In the genomic region with DNA sequence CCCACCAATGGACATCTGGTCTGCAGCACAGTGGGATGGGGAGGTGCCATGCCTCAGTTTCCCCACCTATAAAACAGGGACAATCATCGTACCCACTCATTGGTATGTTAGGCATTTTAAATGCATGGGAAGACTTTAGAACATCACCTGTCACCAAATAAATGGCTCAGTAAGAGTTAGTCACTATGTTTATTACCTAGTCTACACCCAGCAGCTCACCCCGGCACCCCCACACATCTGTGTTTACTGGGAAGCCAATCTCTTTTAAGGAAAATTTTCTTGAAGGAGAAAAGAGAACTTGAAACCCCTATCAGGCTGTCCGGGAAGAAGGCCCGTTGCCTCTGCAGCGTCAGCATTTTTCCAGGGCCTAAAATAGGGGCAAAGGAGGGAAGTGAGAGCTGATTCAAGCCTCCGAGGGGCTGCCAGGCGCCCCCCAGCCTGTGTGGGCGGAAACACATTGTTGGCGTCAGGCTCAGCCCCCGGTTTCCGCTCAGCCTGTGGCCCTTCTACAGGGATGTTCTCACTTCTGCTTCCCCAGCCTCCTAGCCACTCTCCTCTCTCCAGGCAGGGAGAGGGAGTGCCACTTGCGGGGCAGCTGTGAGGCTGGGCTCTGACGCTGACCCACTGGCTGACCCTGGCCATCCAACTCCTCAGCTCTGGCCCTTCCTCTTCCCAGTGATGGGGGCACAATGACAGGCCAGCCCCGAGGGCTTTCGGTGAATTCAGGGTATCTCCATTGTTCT, we compare ENCODE assay signal across 9 cellular contexts. TPM values are rescaled to one million over a fixed set of nuclear protein-coding genes. Genes with fewer than 3 reads are reported as not detected.
A peak's percentile ranks its signal among the peaks of the same experiment; 100 is the strongest.
DNase-seq lines count a peak whose midpoint lies in the region; ATAC-seq lines count a peak whose summit lies in the region.
"Had no signal": no experiment of that assay in that cellular context is flagged by ENCODE, and none has a peak within 500 bp of the region (broad histone marks: within the 10 kb centered on the region; RNA-seq: fewer than 3 reads in every experiment).

No MANE protein-coding gene starts in this region.

- ATAC-seq in GM18502 (IDR thresholded peaks at IDR 0.05; ENCODE audit: poor library complexity, unreplicated experiment): peak; percentile 95
- peak; percentile 77 for ATAC-seq in HG02642 (IDR thresholded peaks at IDR 0.05; ENCODE audit: poor library complexity, unreplicated experiment)
- peak; percentile 80 to 86 for ATAC-seq in left cardiac atrium
- ATAC-seq in stimulated activated effector memory CD8-positive, alpha-beta T cell treated with anti-CD3 and anti-CD28 coated beads, Interleukin-12 subunit alpha, Interleukin-12 subunit beta, amount 100 ng/mL, for 72 hours: peak; percentile 43
- no peak for ATAC-seq in HG03469 (IDR thresholded peaks at IDR 0.05; ENCODE audit: unreplicated experiment)

- H3K36me3 Mint-ChIP-seq in stimulated activated effector memory CD8-positive, alpha-beta T cell treated with anti-CD3 and anti-CD28 coated beads, Interleukin-12 subunit alpha, Interleukin-12 subunit beta, amount 100 ng/mL, for 72 hours: no peaks in the 10 kb centered on the region

- H3K9me3 Mint-ChIP-seq in stimulated activated effector memory CD8-positive, alpha-beta T cell treated with anti-CD3 and anti-CD28 coated beads, Interleukin-12 subunit alpha, Interleukin-12 subunit beta, amount 100 ng/mL, for 72 hours: no peaks in the 10 kb centered on the region

- intact Hi-C loops in left cardiac atrium (cut with DNase I): no loop called here

- peaks cover 5% of the 10 kb centered on the region for H3K4me1 Mint-ChIP-seq in stimulated activated effector memory CD8-positive, alpha-beta T cell treated with anti-CD3 and anti-CD28 coated beads, Interleukin-12 subunit alpha, Interleukin-12 subunit beta, amount 100 ng/mL, for 72 hours

- no peak overlapping the region for H3K4me3 Mint-ChIP-seq in stimulated activated effector memory CD8-positive, alpha-beta T cell treated with anti-CD3 and anti-CD28 coated beads, Interleukin-12 subunit alpha, Interleukin-12 subunit beta, amount 100 ng/mL, for 72 hours

- DNase-seq in OCI-M1 (lab: John Stamatoyannopoulos, UW) (peak; percentile 30), left cardiac atrium (peak; percentile 72), NCI-H2107 (lab: John Stamatoyannopoulos, UW) (no peak), DMS 273 (lab: John Stamatoyannopoulos, UW; ENCODE audit: unreplicated experiment) (no peak)
- DNase-seq in stimulated activated effector memory CD8-positive, alpha-beta T cell treated with anti-CD3 and anti-CD28 coated beads, Interleukin-12 subunit alpha, Interleukin-12 subunit beta, amount 100 ng/mL, for 72 hours (ENCODE audit: low spot score in 2 of 2): no peak

- no peak overlapping the region for H3K27ac Mint-ChIP-seq in stimulated activated effector memory CD8-positive, alpha-beta T cell treated with anti-CD3 and anti-CD28 coated beads, Interleukin-12 subunit alpha, Interleukin-12 subunit beta, amount 100 ng/mL, for 72 hours

RNA-seq across cellular contexts. Expression of a gene that starts 4.6 kb away (rescaled TPM):
- total RNA-seq in left cardiac atrium: 10 to 100 TPM; 18.3 to 41.6 TPM
- total RNA-seq: renal cortical epithelial cell had no signal

Comparison
In these comparisons a context has a peak if more than half of its experiments do, and no peak if none do; other contexts are left out.
1. DNase-seq: peak in OCI-M1 (single experiment) and left cardiac atrium (single experiment); none in stimulated activated effector memory CD8-positive, alpha-beta T cell treated with anti-CD3 and anti-CD28 coated beads, Interleukin-12 subunit alpha, Interleukin-12 subunit beta, amount 100 ng/mL, for 72 hours (0 of 2), NCI-H2107 (single experiment) and DMS 273 (single experiment).